In the genomic region with DNA sequence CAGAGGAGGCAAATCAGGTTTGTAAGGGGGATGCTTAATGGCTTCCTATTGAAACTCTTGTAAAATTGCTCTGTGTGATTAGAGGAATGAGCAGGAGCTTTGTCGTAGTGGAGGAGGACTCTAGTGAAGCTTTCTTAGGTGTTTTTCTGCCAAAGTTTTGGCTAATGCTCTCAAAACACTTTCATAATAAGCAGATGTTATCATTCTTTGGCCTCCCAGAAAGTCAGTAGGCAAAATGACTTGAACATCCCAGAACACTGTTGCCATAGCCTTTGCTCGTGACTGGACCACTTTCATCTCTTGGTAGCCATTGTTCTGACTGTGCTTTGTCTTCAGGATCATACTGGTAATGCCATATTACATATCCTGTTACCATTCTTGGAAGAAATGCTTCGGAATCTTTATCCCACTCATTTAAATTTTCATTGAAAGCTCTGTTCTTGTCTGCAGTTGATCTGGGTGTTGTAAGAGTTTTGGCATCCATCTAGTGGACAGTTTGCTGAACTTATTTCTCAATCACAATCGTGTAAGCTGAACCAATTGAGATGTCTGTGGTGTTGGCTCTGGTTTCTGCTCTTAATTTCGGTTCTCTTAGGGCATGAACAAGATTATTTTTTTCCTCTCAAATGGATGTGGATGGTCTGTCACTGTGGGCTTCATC, we compare ENCODE assay signal across 2 cellular contexts.
A peak's percentile ranks its signal among the peaks of the same experiment; 100 is the strongest.
TF ChIP-seq lines count a peak whose summit lies in the region.

No MANE protein-coding gene starts in this region.

TF ChIP-seq in liver, 16 proteins besides CTCF, POLR2A, EP300 and RAD21 (continued from another document):
- TF ChIP-seq, protein P1, sequence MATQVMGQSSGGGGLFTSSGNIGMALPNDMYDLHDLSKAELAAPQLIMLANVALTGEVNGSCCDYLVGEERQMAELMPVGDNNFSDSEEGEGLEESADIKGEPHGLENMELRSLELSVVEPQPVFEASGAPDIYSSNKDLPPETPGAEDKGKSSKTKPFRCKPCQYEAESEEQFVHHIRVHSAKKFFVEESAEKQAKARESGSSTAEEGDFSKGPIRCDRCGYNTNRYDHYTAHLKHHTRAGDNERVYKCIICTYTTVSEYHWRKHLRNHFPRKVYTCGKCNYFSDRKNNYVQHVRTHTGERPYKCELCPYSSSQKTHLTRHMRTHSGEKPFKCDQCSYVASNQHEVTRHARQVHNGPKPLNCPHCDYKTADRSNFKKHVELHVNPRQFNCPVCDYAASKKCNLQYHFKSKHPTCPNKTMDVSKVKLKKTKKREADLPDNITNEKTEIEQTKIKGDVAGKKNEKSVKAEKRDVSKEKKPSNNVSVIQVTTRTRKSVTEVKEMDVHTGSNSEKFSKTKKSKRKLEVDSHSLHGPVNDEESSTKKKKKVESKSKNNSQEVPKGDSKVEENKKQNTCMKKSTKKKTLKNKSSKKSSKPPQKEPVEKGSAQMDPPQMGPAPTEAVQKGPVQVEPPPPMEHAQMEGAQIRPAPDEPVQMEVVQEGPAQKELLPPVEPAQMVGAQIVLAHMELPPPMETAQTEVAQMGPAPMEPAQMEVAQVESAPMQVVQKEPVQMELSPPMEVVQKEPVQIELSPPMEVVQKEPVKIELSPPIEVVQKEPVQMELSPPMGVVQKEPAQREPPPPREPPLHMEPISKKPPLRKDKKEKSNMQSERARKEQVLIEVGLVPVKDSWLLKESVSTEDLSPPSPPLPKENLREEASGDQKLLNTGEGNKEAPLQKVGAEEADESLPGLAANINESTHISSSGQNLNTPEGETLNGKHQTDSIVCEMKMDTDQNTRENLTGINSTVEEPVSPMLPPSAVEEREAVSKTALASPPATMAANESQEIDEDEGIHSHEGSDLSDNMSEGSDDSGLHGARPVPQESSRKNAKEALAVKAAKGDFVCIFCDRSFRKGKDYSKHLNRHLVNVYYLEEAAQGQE (IDR thresholded peaks at IDR 0.05) = peak; percentile 34
- TF ChIP-seq EGR1 (IDR thresholded peaks at IDR 0.05; ENCODE audit: low read depth in 2 of 2) (no peak), SP1 (IDR thresholded peaks at IDR 0.05) (peak; percentile 36), HNF4G (IDR thresholded peaks at IDR 0.05) (no peak), HNF4A (conservative IDR thresholded peaks at IDR 0.05) (peak; percentile 61 to 64), FOXA1 (IDR thresholded peaks at IDR 0.05) (no peak), JUND (IDR thresholded peaks at IDR 0.05) (peak; percentile 16 to 36), FOXA2 (IDR thresholded peaks at IDR 0.05) (peak; percentile 14), NR2F2 (IDR thresholded peaks at IDR 0.05) (no peak), TAF1 (conservative IDR thresholded peaks at IDR 0.05) (no peak)
- TF ChIP-seq, protein P2, sequence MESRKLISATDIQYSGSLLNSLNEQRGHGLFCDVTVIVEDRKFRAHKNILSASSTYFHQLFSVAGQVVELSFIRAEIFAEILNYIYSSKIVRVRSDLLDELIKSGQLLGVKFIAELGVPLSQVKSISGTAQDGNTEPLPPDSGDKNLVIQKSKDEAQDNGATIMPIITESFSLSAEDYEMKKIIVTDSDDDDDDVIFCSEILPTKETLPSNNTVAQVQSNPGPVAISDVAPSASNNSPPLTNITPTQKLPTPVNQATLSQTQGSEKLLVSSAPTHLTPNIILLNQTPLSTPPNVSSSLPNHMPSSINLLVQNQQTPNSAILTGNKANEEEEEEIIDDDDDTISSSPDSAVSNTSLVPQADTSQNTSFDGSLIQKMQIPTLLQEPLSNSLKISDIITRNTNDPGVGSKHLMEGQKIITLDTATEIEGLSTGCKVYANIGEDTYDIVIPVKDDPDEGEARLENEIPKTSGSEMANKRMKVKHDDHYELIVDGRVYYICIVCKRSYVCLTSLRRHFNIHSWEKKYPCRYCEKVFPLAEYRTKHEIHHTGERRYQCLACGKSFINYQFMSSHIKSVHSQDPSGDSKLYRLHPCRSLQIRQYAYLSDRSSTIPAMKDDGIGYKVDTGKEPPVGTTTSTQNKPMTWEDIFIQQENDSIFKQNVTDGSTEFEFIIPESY (IDR thresholded peaks at IDR 0.05) = no peak
- TF ChIP-seq, protein P3, sequence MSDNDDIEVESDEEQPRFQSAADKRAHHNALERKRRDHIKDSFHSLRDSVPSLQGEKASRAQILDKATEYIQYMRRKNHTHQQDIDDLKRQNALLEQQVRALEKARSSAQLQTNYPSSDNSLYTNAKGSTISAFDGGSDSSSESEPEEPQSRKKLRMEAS (IDR thresholded peaks at IDR 0.05) = peak; percentile 19
- TF ChIP-seq, protein P4, sequence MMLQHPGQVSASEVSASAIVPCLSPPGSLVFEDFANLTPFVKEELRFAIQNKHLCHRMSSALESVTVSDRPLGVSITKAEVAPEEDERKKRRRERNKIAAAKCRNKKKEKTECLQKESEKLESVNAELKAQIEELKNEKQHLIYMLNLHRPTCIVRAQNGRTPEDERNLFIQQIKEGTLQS (IDR thresholded peaks at IDR 0.05) = no peak
TF ChIP-seq in liver: peak in this region for 8.

TF ChIP-seq in HepG2, 621 proteins besides CTCF, POLR2A, EP300 and RAD21 (continued from another document):
- no peak for TF ChIP-seq GATA4 (IDR thresholded peaks at IDR 0.05; ENCODE audit: borderline replicate concordance, low read depth)
- no peak for TF ChIP-seq ZFAT (CRISPR knock-in tag; conservative IDR thresholded peaks at IDR 0.05)
- TF ChIP-seq ZNF44 (CRISPR knock-in tag; IDR thresholded peaks at IDR 0.05) = no peak
- TF ChIP-seq JUND (CRISPR knock-in tag; IDR thresholded peaks at IDR 0.05) = no peak
- TF ChIP-seq ZNF232 (CRISPR knock-in tag; IDR thresholded peaks at IDR 0.05; ENCODE audit: borderline replicate concordance) = no peak
- TF ChIP-seq ZMYM3 (CRISPR knock-in tag; IDR thresholded peaks at IDR 0.05) = no peak
- no peak for TF ChIP-seq MTA1 (CRISPR knock-in tag; IDR thresholded peaks at IDR 0.05; ENCODE audit: borderline replicate concordance)
- TF ChIP-seq, protein P5, sequence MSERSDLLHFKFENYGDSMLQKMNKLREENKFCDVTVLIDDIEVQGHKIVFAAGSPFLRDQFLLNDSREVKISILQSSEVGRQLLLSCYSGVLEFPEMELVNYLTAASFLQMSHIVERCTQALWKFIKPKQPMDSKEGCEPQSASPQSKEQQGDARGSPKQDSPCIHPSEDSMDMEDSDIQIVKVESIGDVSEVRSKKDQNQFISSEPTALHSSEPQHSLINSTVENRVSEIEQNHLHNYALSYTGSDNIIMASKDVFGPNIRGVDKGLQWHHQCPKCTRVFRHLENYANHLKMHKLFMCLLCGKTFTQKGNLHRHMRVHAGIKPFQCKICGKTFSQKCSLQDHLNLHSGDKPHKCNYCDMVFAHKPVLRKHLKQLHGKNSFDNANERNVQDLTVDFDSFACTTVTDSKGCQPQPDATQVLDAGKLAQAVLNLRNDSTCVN (CRISPR knock-in tag; IDR thresholded peaks at IDR 0.05; ENCODE audit: borderline replicate concordance) = no peak
